Comparison of ENCODE assay signal across 8 cellular contexts in the genomic region with DNA sequence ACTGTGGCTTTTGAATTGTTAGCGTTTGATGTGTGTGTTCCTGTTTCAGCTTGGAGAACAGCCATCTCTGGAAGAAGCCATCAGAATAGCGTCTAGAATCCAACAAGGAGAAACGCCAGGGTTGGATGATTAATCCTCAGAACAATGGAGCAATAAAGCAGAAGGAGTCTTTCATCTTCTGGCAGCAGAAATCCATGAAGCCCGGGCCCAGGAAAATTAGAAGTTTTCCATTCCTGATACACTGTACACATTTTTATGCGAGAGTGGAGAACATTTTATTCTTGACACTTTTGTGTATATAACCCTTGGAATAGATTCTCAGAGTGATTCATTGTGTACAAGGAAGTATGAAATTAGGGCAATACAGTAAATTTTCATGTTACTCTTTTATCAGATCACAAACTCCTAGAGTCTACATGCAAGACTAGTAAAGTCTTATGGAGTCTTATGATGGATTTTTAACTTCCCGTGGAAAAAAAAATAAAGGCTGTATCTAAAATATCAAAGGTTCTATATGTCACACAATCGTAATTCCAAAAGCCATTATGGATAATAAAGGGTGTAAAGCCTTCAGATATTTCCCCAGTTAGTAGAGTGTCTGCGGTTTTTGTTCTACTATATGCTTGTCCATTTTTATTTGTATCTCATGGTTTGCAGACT. TPM values are rescaled to one million over a fixed set of nuclear protein-coding genes. Genes with fewer than 3 reads are reported as not detected.
DNase-seq lines count a peak whose midpoint lies in the region; ATAC-seq and TF ChIP-seq lines count a peak whose summit lies in the region.
"Had no signal": no experiment of that assay in that cellular context is flagged by ENCODE, and none has a peak within 500 bp of the region (broad histone marks: within the 10 kb centered on the region; RNA-seq: fewer than 3 reads in every experiment).

No MANE protein-coding gene starts in this region.

- ATAC-seq in GM21723 (IDR thresholded peaks at IDR 0.05; ENCODE audit: unreplicated experiment), result no peak

- no peak overlapping the region for H3K4ac ChIP-seq in mesenchymal stem cell (ENCODE audit: low read depth in 1 of 2, low read length in 2 of 2)

- H3K9ac ChIP-seq in mesenchymal stem cell (ENCODE audit: low read length), result peak overlapping the region; percentile 54

- H3K4me1 Mint-ChIP-seq in type B pancreatic cell (ENCODE audit: unreplicated experiment), result peaks cover 43% of the 10 kb centered on the region

- no peak overlapping the region for H2BK12ac ChIP-seq in mesenchymal stem cell (ENCODE audit: low read length in 2 of 2)

- peaks cover 5 to 9% of the 10 kb centered on the region in 2 experiments for H3K36me3 ChIP-seq in mesenchymal stem cell (ENCODE audit: control insufficient read depth in 1 of 2, insufficient read depth in 2 of 2, low read depth in 1 of 2, low read length in 2 of 2)

- H3K27ac Mint-ChIP-seq in type B pancreatic cell, result peak overlapping the region; percentile 61

- WGBS in mesenchymal stem cell, result 86% methylated on average over 6 of the region's 8 CpGs

- H2AK5ac ChIP-seq in mesenchymal stem cell (ENCODE audit: low read length, severe bottlenecking), result no peak overlapping the region

- H3K27me3 ChIP-seq in mesenchymal stem cell (ENCODE audit: control insufficient read depth in 1 of 2, insufficient read depth in 1 of 2, low read length in 2 of 2), result no peaks in the 10 kb centered on the region

- H3K27ac ChIP-seq in mesenchymal stem cell (ENCODE audit: low read length, poor library complexity, severe bottlenecking), result peak overlapping the region; percentile 35

- H2BK120ac ChIP-seq in mesenchymal stem cell (ENCODE audit: low read depth, low read length), result no peak overlapping the region

- peaks cover 19% of the 10 kb centered on the region for H3K36me3 Mint-ChIP-seq in type B pancreatic cell

- H3K4me3 ChIP-seq in cardiac fibroblast (replicated peaks in 1 of 2; ENCODE audit: low read depth in 2 of 2, low read length in 2 of 2), result no peak overlapping the region
- H3K4me3 ChIP-seq in mesenchymal stem cell (ENCODE audit: insufficient read depth in 1 of 2, low read depth in 1 of 2, low read length in 2 of 2), result peak overlapping the region in 1 of 2 experiments; percentile 1

- H3K23ac ChIP-seq in mesenchymal stem cell (ENCODE audit: low read length in 2 of 2), result no peak overlapping the region

- H3K14ac ChIP-seq in mesenchymal stem cell (ENCODE audit: low read length in 2 of 2), result no peak overlapping the region

- H3K4me1 ChIP-seq in mesenchymal stem cell (ENCODE audit: control insufficient read depth, insufficient read depth, low read depth, low read length), result peaks cover 10% of the 10 kb centered on the region

- no peak overlapping the region for H2AFZ ChIP-seq in mesenchymal stem cell (ENCODE audit: low read depth, low read length)

- no peak overlapping the region for H3K4me3 Mint-ChIP-seq in type B pancreatic cell

- no peak overlapping the region for H2BK15ac ChIP-seq in mesenchymal stem cell (ENCODE audit: low read depth, poor library complexity, severe bottlenecking)

- no peak overlapping the region for H4K91ac ChIP-seq in mesenchymal stem cell (ENCODE audit: low read length)

- no peak overlapping the region for H2BK5ac ChIP-seq in mesenchymal stem cell (ENCODE audit: low read depth, low read length, poor library complexity, severe bottlenecking)

- H3K4me2 ChIP-seq in mesenchymal stem cell (ENCODE audit: low read length, poor library complexity, severe bottlenecking), result no peak overlapping the region

- DNase-seq in HT1080 (ENCODE audit: low read depth) (peak; percentile 56), cardiac fibroblast (ENCODE audit: low read depth in 2 of 2) (peak; percentile 87 to 97), mesenchymal stem cell (no peak), type B pancreatic cell (ENCODE audit: extremely low spot score, unreplicated experiment) (no peak), H4 (ENCODE audit: low spot score) (no peak), SKM-1 treated with dmso at 0.1 percent for 144 hours (lab: John Stamatoyannopoulos, UW; ENCODE audit: unreplicated experiment) (no peak)
- DNase-seq: NCI-H69 had no signal

- H3K27me3 Mint-ChIP-seq in type B pancreatic cell, result no peaks in the 10 kb centered on the region

- TF ChIP-seq CTCF in cardiac fibroblast (IDR thresholded peaks at IDR 0.05; ENCODE audit: low read depth, low read length) (no peak), type B pancreatic cell (conservative IDR thresholded peaks at IDR 0.05) (no peak)

- H3K79me1 ChIP-seq in mesenchymal stem cell (replicated peaks; ENCODE audit: low read length, poor library complexity, severe bottlenecking), result peaks cover 3% of the 10 kb centered on the region

- no peak overlapping the region for H4K8ac ChIP-seq in mesenchymal stem cell (ENCODE audit: low read length)

- no peaks in the 10 kb centered on the region for H3K9me3 ChIP-seq in mesenchymal stem cell (ENCODE audit: control insufficient read depth, low read length)

- H3K9me3 Mint-ChIP-seq in type B pancreatic cell, result no peaks in the 10 kb centered on the region

- no peak overlapping the region for H3K18ac ChIP-seq in mesenchymal stem cell (ENCODE audit: low read depth in 1 of 2, low read length in 2 of 2)

RNA-seq across cellular contexts. Expression of gene WEE1, which starts 45.9 kb away (rescaled TPM):
- total RNA-seq in HT1080 (2014; rRNA removed; shearing (Covaris generic)), result 37.5 and 39.0 TPM in 2 replicates
- polyA plus RNA-seq in HT1080 (2015; cell fraction: cytosol; rRNA removed), result 27.1 and 37.1 TPM in 2 replicates
- 92.4 and 105 TPM in 2 replicates for polyA plus RNA-seq in HT1080 (2015; cell fraction: nucleus; rRNA removed)
- polyA plus RNA-seq in mesenchymal stem cell (2013, experiment 1 of 2), result 7.5 TPM
- polyA plus RNA-seq in mesenchymal stem cell (2013, experiment 2 of 2), result 7.5 TPM
- 80.1 and 104 TPM in 2 replicates for total RNA-seq in type B pancreatic cell (ENCODE audit: low replicate concordance)
- total RNA-seq in H4 (2014; rRNA removed; shearing (Covaris generic)), result 46.7 and 53.8 TPM in 2 replicates

Comparison
In these comparisons a context has a peak if more than half of its experiments do, and no peak if none do; other contexts are left out.
1. DNase-seq: peak in HT1080 (single experiment) and cardiac fibroblast (2 of 2); none in mesenchymal stem cell (single experiment), type B pancreatic cell (single experiment), H4 (single experiment) and SKM-1 treated with dmso at 0.1 percent for 144 hours (single experiment).